8 cellular contexts compared by ENCODE assay signal in genomic region chr6:70414813-70415212, GRCh38. TPM values are rescaled to one million over a fixed set of nuclear protein-coding genes. Genes with fewer than 3 reads are reported as not detected.
DNase-seq lines count a peak whose midpoint lies in the region; ATAC-seq, FAIRE-seq and TF ChIP-seq lines count a peak whose summit lies in the region.

No MANE protein-coding gene starts in this region.

- H3K4me3 ChIP-seq in cardiac muscle cell (peak overlapping the region; percentile 54), keratinocyte (ENCODE audit: control insufficient read depth in 2 of 3, extremely low read depth in 1 of 3, insufficient read depth in 2 of 3, low read depth in 1 of 3, low read length in 3 of 3) (peak overlapping the region; percentile 83 to 99 (median 99)), tibial artery (peak overlapping the region; percentile 97 to 99)

- FAIRE-seq in keratinocyte (lab: Jason Lieb, UNC) = no peak
- no peak for FAIRE-seq in H54 (lab: Jason Lieb, UNC)

- H3K4me1 ChIP-seq in cardiac muscle cell (ENCODE audit: low read depth) = peaks cover 5% of the 10 kb centered on the region
- H3K4me1 ChIP-seq in keratinocyte (ENCODE audit: control insufficient read depth, extremely low read depth, insufficient read depth, low read length) = peaks cover 17% of the 10 kb centered on the region
- peaks cover 0 to 19% (median 14%) of the 10 kb centered on the region in 4 donors for H3K4me1 ChIP-seq in tibial artery

- H3K27ac Mint-ChIP-seq in activated T-helper 2 cell treated with anti-CD3 and anti-CD28 coated beads, Interferon-gamma antibody, Interleukin-2, Interleukin-4, amounts not matched to agents 10 μg/mL and 5 μg/mL and 100 μg/mL, durations not matched to agents 14 hours and 24 hours and 36 hours = no peak overlapping the region

- H3K27me3 ChIP-seq in cardiac muscle cell (no peaks in the 10 kb centered on the region), keratinocyte (ENCODE audit: control insufficient read depth, extremely low read depth, insufficient read depth, low read length) (no peaks in the 10 kb centered on the region), tibial artery (no peaks in the 10 kb centered on the region)

- no peak overlapping the region for H3K27ac ChIP-seq in cardiac muscle cell
- H3K27ac ChIP-seq in keratinocyte (ENCODE audit: control insufficient read depth, insufficient read depth, low read length) = peak overlapping the region; percentile 71
- H3K27ac ChIP-seq in tibial artery = peak overlapping the region in 1 of 2 donors; percentile 97

- H3K36me3 ChIP-seq in cardiac muscle cell (no peaks in the 10 kb centered on the region), keratinocyte (ENCODE audit: control insufficient read depth in 2 of 2, extremely low read depth in 1 of 2, insufficient read depth in 2 of 2, low read length in 2 of 2) (peaks cover 4 to 6% of the 10 kb centered on the region in 2 experiments), tibial artery (peaks cover 0 to 14% (median 11%) of the 10 kb centered on the region in 3 donors)

- TF ChIP-seq CTCF in cardiac muscle cell (IDR thresholded peaks at IDR 0.05; ENCODE audit: low read depth, low read length) (no peak), keratinocyte (optimal IDR thresholded peaks at IDR 0.05 in 1 of 3, IDR thresholded peaks at IDR 0.05 in 1 of 3, conservative IDR thresholded peaks at IDR 0.05 in 1 of 3; ENCODE audit: extremely low read depth in 1 of 3, insufficient read depth in 2 of 3, low read length in 3 of 3) (no peak), tibial artery (IDR thresholded peaks at IDR 0.05) (no peak)

- H3K9me1 ChIP-seq in keratinocyte (ENCODE audit: control insufficient read depth, extremely low read depth, insufficient read depth, low read length) = no peaks in the 10 kb centered on the region

- H4K20me1 ChIP-seq in keratinocyte (ENCODE audit: control insufficient read depth, extremely low read depth, insufficient read depth, low read length) = no peaks in the 10 kb centered on the region

- peaks cover 9% of the 10 kb centered on the region for H3K27me3 Mint-ChIP-seq in activated T-helper 2 cell treated with anti-CD3 and anti-CD28 coated beads, Interferon-gamma antibody, Interleukin-2, Interleukin-4, amounts not matched to agents 10 μg/mL and 5 μg/mL and 100 μg/mL, durations not matched to agents 14 hours and 24 hours and 36 hours (ENCODE audit: low read depth)

- H3K9me3 ChIP-seq in cardiac muscle cell (ENCODE audit: low read depth) (no peaks in the 10 kb centered on the region), keratinocyte (ENCODE audit: control insufficient read depth, low read depth, low read length) (no peaks in the 10 kb centered on the region), tibial artery (no peaks in the 10 kb centered on the region)

- H3K4me3 Mint-ChIP-seq in activated T-helper 2 cell treated with anti-CD3 and anti-CD28 coated beads, Interferon-gamma antibody, Interleukin-2, Interleukin-4, amounts not matched to agents 10 μg/mL and 5 μg/mL and 100 μg/mL, durations not matched to agents 14 hours and 24 hours and 36 hours (ENCODE audit: low read depth) = peak overlapping the region; percentile 98

- H3K9me3 Mint-ChIP-seq in activated T-helper 2 cell treated with anti-CD3 and anti-CD28 coated beads, Interferon-gamma antibody, Interleukin-2, Interleukin-4, amounts not matched to agents 10 μg/mL and 5 μg/mL and 100 μg/mL, durations not matched to agents 14 hours and 24 hours and 36 hours = no peaks in the 10 kb centered on the region

- no peak for TF ChIP-seq POLR2A in H54 (IDR thresholded peaks at IDR 0.05; ENCODE audit: low read depth, low read length)

- ATAC-seq in Right ventricle myocardium inferior = no peak

- H3K4me2 ChIP-seq in keratinocyte (ENCODE audit: control insufficient read depth, extremely low read depth, insufficient read depth, low read depth, low read length) = peak overlapping the region; percentile 83

- peaks cover 5% of the 10 kb centered on the region for H3K36me3 Mint-ChIP-seq in activated T-helper 2 cell treated with anti-CD3 and anti-CD28 coated beads, Interferon-gamma antibody, Interleukin-2, Interleukin-4, amounts not matched to agents 10 μg/mL and 5 μg/mL and 100 μg/mL, durations not matched to agents 14 hours and 24 hours and 36 hours (ENCODE audit: low read depth)

- H3K4me1 Mint-ChIP-seq in activated T-helper 2 cell treated with anti-CD3 and anti-CD28 coated beads, Interferon-gamma antibody, Interleukin-2, Interleukin-4, amounts not matched to agents 10 μg/mL and 5 μg/mL and 100 μg/mL, durations not matched to agents 14 hours and 24 hours and 36 hours (ENCODE audit: low read depth) = peaks cover 25% of the 10 kb centered on the region

- peaks cover 33% of the 10 kb centered on the region for H3K79me2 ChIP-seq in keratinocyte (ENCODE audit: control insufficient read depth, insufficient read depth, low read length)

- DNase-seq in cardiac muscle cell (ENCODE audit: low read depth in 1 of 2, low spot score in 1 of 2) (no peak), Right ventricle myocardium inferior (ENCODE audit: missing footprints) (no peak), keratinocyte (ENCODE audit: low read depth, low spot score) (no peak), tibial artery (no peak), H54 (ENCODE audit: insufficient read length, low spot score) (no peak), NCI-H1694 treated with DMSO at 0.1 percent for 48 hours (lab: John Stamatoyannopoulos, UW) (no peak)
- DNase-seq in activated T-helper 2 cell treated with anti-CD3 and anti-CD28 coated beads, Interferon-gamma antibody, Interleukin-2, Interleukin-4, amounts not matched to agents 10 μg/mL and 5 μg/mL and 100 μg/mL, durations not matched to agents 14 hours and 24 hours and 36 hours (ENCODE audit: low spot score) = no peak
- no peak for DNase-seq in central memory CD4-positive, alpha-beta T cell

- intact Hi-C loops in Right ventricle myocardium inferior (cut with DNase I) = loop anchor here (10.0 kb wide), 1 partner anchor 250 kb away; the partner anchor contains the start of gene SMAP1
- intact Hi-C loops in activated T-helper 2 cell treated with anti-CD3 and anti-CD28 coated beads, Interferon-gamma antibody, Interleukin-2, Interleukin-4, amounts not matched to agents 10 μg/mL and 5 μg/mL and 100 μg/mL, durations not matched to agents 14 hours and 24 hours and 36 hours (cut with micrococcal nuclease) = loop anchor here (5.0 to 10.0 kb wide), 3 partner anchors 252 to 600 kb away; partner anchors contain the start of genes B3GAT2 and SMAP1
- intact Hi-C loops in tibial artery (cut with DNase I; ENCODE audit: low total_unique reads) = loop anchor here (5.0 kb wide), 1 partner anchor 252 kb away; the partner anchor contains the start of gene SMAP1

- dilution Hi-C loops in keratinocyte (cut with MboI; ENCODE audit: extremely low pct_ligation_motif_present, low sequenced_read_pairs) = no loop called here

- no peak overlapping the region for H2AFZ ChIP-seq in keratinocyte (ENCODE audit: control insufficient read depth, low read length)

- peak overlapping the region; percentile 96 for H3K9ac ChIP-seq in keratinocyte (ENCODE audit: control insufficient read depth, extremely low read depth, insufficient read depth, low read length)

RNA-seq across cellular contexts. Expression of gene FAM135A, which starts 1.5 kb away (rescaled TPM):
- 11.0 and 27.1 TPM in 2 replicates for total RNA-seq in cardiac muscle cell
- 11.5 and 21.9 TPM in 2 replicates for polyA plus RNA-seq in cardiac muscle cell
- 11.4 TPM for total RNA-seq in Right ventricle myocardium inferior
- total RNA-seq in activated T-helper 2 cell treated with anti-CD3 and anti-CD28 coated beads, Interferon-gamma antibody, Interleukin-2, Interleukin-4, amounts not matched to agents 10 μg/mL and 5 μg/mL and 100 μg/mL, durations not matched to agents 14 hours and 24 hours and 36 hours = 8.0 and 9.4 TPM in 2 replicates
- polyA plus RNA-seq in keratinocyte = 13.8 to 21.3 TPM (median 15.9 TPM) in 3 replicates
- polyA plus RNA-seq in keratinocyte (2011; ENCODE audit: low read depth) = 32.6 TPM
- 8.2 and 18.7 TPM in 2 replicates for polyA plus RNA-seq in keratinocyte (2011; cell fraction: cytosol; rRNA removed)
- polyA plus RNA-seq in keratinocyte (2011; cell fraction: nucleus; rRNA removed) = 16.8 and 27.8 TPM in 2 replicates
- polyA plus RNA-seq in keratinocyte (2012; ENCODE audit: low replicate concordance) = 9.8 and 26.5 TPM in 2 replicates
- polyA minus RNA-seq in keratinocyte = 6.1 to 51.2 TPM (median 27.1 TPM) in 3 replicates
- 11.7 TPM for polyA minus RNA-seq in keratinocyte (2011; cell fraction: cytosol; rRNA and poly(A)+ RNA removed)
- polyA minus RNA-seq in keratinocyte (2011; cell fraction: nucleus; rRNA and poly(A)+ RNA removed) = 49.1 and 71.7 TPM in 2 replicates
